14 cellular contexts compared by ENCODE assay signal in the genomic region with DNA sequence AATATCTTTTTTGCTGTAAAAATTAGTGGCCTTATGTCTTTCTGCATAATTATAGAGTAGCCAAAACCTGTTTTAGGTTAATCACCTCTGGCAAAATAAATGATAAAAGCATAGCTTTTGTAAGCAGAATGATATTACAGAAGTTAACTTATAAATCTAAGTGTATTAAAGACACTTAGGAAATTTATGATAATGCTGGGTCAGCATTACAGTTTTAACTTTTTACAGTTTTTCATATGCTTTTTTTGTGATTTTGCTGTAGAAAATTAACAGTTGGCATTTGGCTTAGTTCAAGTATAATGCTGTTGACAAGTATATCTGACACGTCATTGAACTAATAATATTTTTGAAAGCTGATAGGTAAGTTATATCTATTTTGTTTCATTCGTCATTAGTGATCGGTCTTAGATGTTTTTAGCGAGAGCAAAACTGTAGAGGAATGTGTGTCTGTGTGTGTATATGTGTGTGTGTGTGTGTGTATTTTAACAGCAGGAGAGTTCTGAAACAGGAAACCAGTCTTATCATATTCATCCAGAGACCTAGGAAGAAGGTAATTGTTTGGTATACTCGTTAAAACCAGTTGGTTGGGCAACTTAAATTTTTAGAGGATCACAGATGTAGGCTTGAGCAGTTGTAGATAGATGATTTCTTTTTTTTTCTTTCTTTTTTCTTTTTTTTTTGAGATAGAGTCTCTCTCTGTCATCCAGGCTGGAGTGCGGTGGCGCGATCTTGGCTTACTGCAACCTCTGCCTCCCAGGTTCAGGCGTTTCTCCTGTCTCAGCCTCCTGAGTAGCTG. TPM values are rescaled to one million over a fixed set of nuclear protein-coding genes. Genes with fewer than 3 reads are reported as not detected.
DNase-seq lines count a peak whose midpoint lies in the region; ATAC-seq and TF ChIP-seq lines count a peak whose summit lies in the region.
"Had no signal": no experiment of that assay in that cellular context is flagged by ENCODE, and none has a peak within 500 bp of the region (broad histone marks: within the 10 kb centered on the region; RNA-seq: fewer than 3 reads in every experiment).

No MANE protein-coding gene starts in this region.

- H3K9me3 Mint-ChIP-seq in activated naive CD8-positive, alpha-beta T cell (ENCODE audit: low read depth) = no peaks in the 10 kb centered on the region
- peaks cover 5% of the 10 kb centered on the region for H3K9me3 Mint-ChIP-seq in activated naive CD8-positive, alpha-beta T cell treated with anti-CD3 and anti-CD28 coated beads, Interleukin-2, amount 50 U/mL, for 24 hours
- H3K9me3 Mint-ChIP-seq in endodermal cell = peaks cover 12% of the 10 kb centered on the region
- H3K9me3 Mint-ChIP-seq: activated naive CD4-positive, alpha-beta T cell treated with anti-CD3 and anti-CD28 coated beads, Interleukin-2, amount 50 U/mL, for 72 hours had no signal

- H3K36me3 Mint-ChIP-seq in activated naive CD8-positive, alpha-beta T cell = peaks cover 22% of the 10 kb centered on the region
- peaks cover 33% of the 10 kb centered on the region for H3K36me3 Mint-ChIP-seq in activated naive CD8-positive, alpha-beta T cell treated with anti-CD3 and anti-CD28 coated beads, Interleukin-2, amount 50 U/mL, for 24 hours (ENCODE audit: low read depth)
- H3K36me3 Mint-ChIP-seq in endodermal cell (ENCODE audit: low read depth) = peaks cover 36% of the 10 kb centered on the region

- H3K9ac ChIP-seq in SK-N-MC (ENCODE audit: insufficient read length) (no peak overlapping the region), endodermal cell (ENCODE audit: extremely low read depth, low read length, poor library complexity, severe bottlenecking) (no peak overlapping the region)

- no peaks in the 10 kb centered on the region for H3K27me3 Mint-ChIP-seq in activated naive CD8-positive, alpha-beta T cell
- H3K27me3 Mint-ChIP-seq in activated naive CD8-positive, alpha-beta T cell treated with anti-CD3 and anti-CD28 coated beads, Interleukin-2, amount 50 U/mL, for 24 hours = no peaks in the 10 kb centered on the region
- H3K27me3 Mint-ChIP-seq in endodermal cell (ENCODE audit: insufficient read depth) = no peaks in the 10 kb centered on the region

- ATAC-seq in activated naive CD8-positive, alpha-beta T cell treated with anti-CD3 and anti-CD28 coated beads, Interleukin-2, amount 50 U/mL, for 24 hours = no peak
- no peak for ATAC-seq in gastroesophageal sphincter
- ATAC-seq: activated naive CD4-positive, alpha-beta T cell treated with anti-CD3 and anti-CD28 coated beads, Interleukin-2, amount 50 U/mL, for 72 hours had no signal

- no peaks in the 10 kb centered on the region for H3K4me1 ChIP-seq in endodermal cell (ENCODE audit: control insufficient read depth, insufficient read depth, low read length)
- H3K4me1 ChIP-seq in vagina = peaks cover 67% of the 10 kb centered on the region
- H3K4me1 ChIP-seq in gastroesophageal sphincter = peaks cover 0 to 87% (median 4%) of the 10 kb centered on the region in 3 donors
- H3K4me1 ChIP-seq: SJCRH30 had no signal

- 92% methylated on average over 8 to 9 of the region's 9 CpGs for WGBS in endodermal cell (ENCODE audit: insufficient coverage in 1 of 2, insufficient read length in 1 of 2), 2 experiments
- 72 to 78% methylated on average over 6 to 7 of the region's 9 CpGs for WGBS in gastroesophageal sphincter (ENCODE audit: low coverage in 1 of 2), 2 donors

- no peak for TF ChIP-seq EP300 in gastroesophageal sphincter (IDR thresholded peaks at IDR 0.05)

- H3K27me3 ChIP-seq in endodermal cell (ENCODE audit: control insufficient read depth, insufficient read depth, low read length, poor library complexity, severe bottlenecking) = no peaks in the 10 kb centered on the region
- no peaks in the 10 kb centered on the region for H3K27me3 ChIP-seq in vagina
- H3K27me3 ChIP-seq in gastroesophageal sphincter = no peaks in the 10 kb centered on the region
- H3K27me3 ChIP-seq: esophagus squamous epithelium, SJCRH30 had no signal

- TF ChIP-seq CTCF in endodermal cell (conservative IDR thresholded peaks at IDR 0.05) = no peak
- TF ChIP-seq CTCF in vagina (IDR thresholded peaks at IDR 0.05) = no peak
- TF ChIP-seq CTCF in gastroesophageal sphincter (IDR thresholded peaks at IDR 0.05) = no peak

- peak overlapping the region; percentile 28 for H3K27ac Mint-ChIP-seq in activated naive CD8-positive, alpha-beta T cell
- no peak overlapping the region for H3K27ac Mint-ChIP-seq in activated naive CD8-positive, alpha-beta T cell treated with anti-CD3 and anti-CD28 coated beads, Interleukin-2, amount 50 U/mL, for 24 hours
- H3K27ac Mint-ChIP-seq in endodermal cell = peak overlapping the region; percentile 11
- H3K27ac Mint-ChIP-seq: activated naive CD4-positive, alpha-beta T cell treated with anti-CD3 and anti-CD28 coated beads, Interleukin-2, amount 50 U/mL, for 72 hours had no signal

- H3K4me3 ChIP-seq in SK-N-MC = peak overlapping the region; percentile 33; the same call in 1 of the 2 replicates
- no peak overlapping the region for H3K4me3 ChIP-seq in endodermal cell (ENCODE audit: low read length)
- H3K4me3 ChIP-seq in vagina = peak overlapping the region in 1 of 2 donors; percentile 5
- no peak overlapping the region for H3K4me3 ChIP-seq in gastroesophageal sphincter
- H3K4me3 ChIP-seq: esophagus squamous epithelium, SJCRH30, smooth muscle cell had no signal

- H3K27ac ChIP-seq in SK-N-MC = peak overlapping the region; percentile 74
- no peak overlapping the region for H3K27ac ChIP-seq in endodermal cell (ENCODE audit: low read depth, low read length)
- H3K27ac ChIP-seq in vagina = peak overlapping the region; percentile 63
- H3K27ac ChIP-seq in gastroesophageal sphincter = no peak overlapping the region
- H3K27ac ChIP-seq: esophagus squamous epithelium, SJCRH30 had no signal

- TF ChIP-seq POLR2A in vagina (IDR thresholded peaks at IDR 0.05) = no peak
- TF ChIP-seq POLR2A in gastroesophageal sphincter (IDR thresholded peaks at IDR 0.05) = no peak

- intact Hi-C loops in vagina (cut with DNase I) = no loop called here

- H3K4me1 Mint-ChIP-seq in activated naive CD8-positive, alpha-beta T cell (ENCODE audit: low read depth) = peaks cover 58% of the 10 kb centered on the region
- peaks cover 49% of the 10 kb centered on the region for H3K4me1 Mint-ChIP-seq in activated naive CD8-positive, alpha-beta T cell treated with anti-CD3 and anti-CD28 coated beads, Interleukin-2, amount 50 U/mL, for 24 hours
- H3K4me1 Mint-ChIP-seq in endodermal cell = peaks cover 3% of the 10 kb centered on the region

- H3K36me3 ChIP-seq in SK-N-MC (ENCODE audit: insufficient read depth, low read length) (no peaks in the 10 kb centered on the region), endodermal cell (ENCODE audit: control insufficient read depth, insufficient read depth, low read length) (peaks cover 48% of the 10 kb centered on the region), vagina (peaks cover 0 to 8% of the 10 kb centered on the region in 2 donors), gastroesophageal sphincter (no peaks in the 10 kb centered on the region)
- H3K36me3 ChIP-seq: SJCRH30 had no signal

- DNase-seq in activated naive CD8-positive, alpha-beta T cell treated with anti-CD3 and anti-CD28 coated beads, Interleukin-2, amount 50 U/mL, for 24 hours = no peak
- DNase-seq in SK-N-MC (ENCODE audit: low read depth, low spot score) (peak; percentile 30), endodermal cell (no peak), vagina (ENCODE audit: extremely low spot score in 2 of 2) (no peak), NOMO-1 treated with DMSO at 0.1 percent for 48 hours (lab: John Stamatoyannopoulos, UW; ENCODE audit: unreplicated experiment) (no peak), NCI-H2227 (lab: John Stamatoyannopoulos, UW; ENCODE audit: unreplicated experiment) (no peak)
- DNase-seq: esophagus squamous epithelium, mammary epithelial cell, NCI-H2029 treated with DMSO at 0.1 percent for 48 hours, SJCRH30 had no signal

- H3K9me3 ChIP-seq in SK-N-MC (ENCODE audit: low read depth, low read length) = no peaks in the 10 kb centered on the region
- H3K9me3 ChIP-seq in endodermal cell (ENCODE audit: control insufficient read depth, low read length) = peaks cover 15% of the 10 kb centered on the region
- no peaks in the 10 kb centered on the region for H3K9me3 ChIP-seq in vagina
- no peaks in the 10 kb centered on the region for H3K9me3 ChIP-seq in gastroesophageal sphincter
- H3K9me3 ChIP-seq: esophagus squamous epithelium, SJCRH30 had no signal

- H3K4me3 Mint-ChIP-seq in activated naive CD8-positive, alpha-beta T cell = no peak overlapping the region
- H3K4me3 Mint-ChIP-seq in activated naive CD8-positive, alpha-beta T cell treated with anti-CD3 and anti-CD28 coated beads, Interleukin-2, amount 50 U/mL, for 24 hours = no peak overlapping the region
- no peak overlapping the region for H3K4me3 Mint-ChIP-seq in endodermal cell

RNA-seq across cellular contexts. Expression of a gene that starts 15.4 kb away (rescaled TPM):
- total RNA-seq in endodermal cell (10 to 100 TPM; 41.7 to 45.0 TPM), vagina (121 TPM), gastroesophageal sphincter (100 to 1,000 TPM in 3 of 4 donors, 10 to 100 TPM in 1; 90.8 to 146 (median 112) TPM)
- polyA plus RNA-seq in endodermal cell (2013, experiment 1 of 2) = 43.7 TPM
- 40.6 TPM for polyA plus RNA-seq in endodermal cell (2013, experiment 2 of 2)

RNA-seq across cellular contexts. Expression of a gene that starts 15.5 kb away (rescaled TPM):
- total RNA-seq in endodermal cell (under 1 TPM; 0.49 to 0.51 TPM), vagina (0.25 TPM), gastroesophageal sphincter (under 1 TPM in 3 of 4 donors, not detected in 1; 0.05 to 0.54 (median 0.19) TPM)
- 0.78 TPM for polyA plus RNA-seq in endodermal cell (2013, experiment 1 of 2)
- 0.91 TPM for polyA plus RNA-seq in endodermal cell (2013, experiment 2 of 2)
- polyA plus RNA-seq: smooth muscle cell had no signal

Comparison
In these comparisons a context has a peak if more than half of its experiments do, and no peak if none do; other contexts are left out.
1. H3K27ac ChIP-seq: peak in SK-N-MC (single experiment) and vagina (single experiment); none in endodermal cell (single experiment) and gastroesophageal sphincter (0 of 4).